ENCODE assay signal across 24 cellular contexts in genomic region chr22:39115570-39115969, GRCh38. TPM values are rescaled to one million over a fixed set of nuclear protein-coding genes. Genes with fewer than 3 reads are reported as not detected.
DNase-seq lines count a peak whose midpoint lies in the region; ATAC-seq and TF ChIP-seq lines count a peak whose summit lies in the region.
"Had no signal": no experiment of that assay in that cellular context is flagged by ENCODE, and none has a peak within 500 bp of the region (broad histone marks: within the 10 kb centered on the region; RNA-seq: fewer than 3 reads in every experiment).

No MANE protein-coding gene starts in this region.

- H3K27me3 ChIP-seq in Loucy (ENCODE audit: insufficient read depth, low read length, poor library complexity, severe bottlenecking) (no peaks in the 10 kb centered on the region), GM23248 (replicated peaks; ENCODE audit: insufficient read depth) (peaks cover 22% of the 10 kb centered on the region), body of pancreas (no peaks in the 10 kb centered on the region)

- no peaks in the 10 kb centered on the region for H3K27me3 Mint-ChIP-seq in activated CD4-positive, alpha-beta T cell treated with anti-CD3 and anti-CD28 coated beads, Interleukin-2, amount 10 ng/mL, durations not matched to agents 24 days and 14 days
- no peaks in the 10 kb centered on the region for H3K27me3 Mint-ChIP-seq in activated T-helper 2 cell treated with anti-CD3 and anti-CD28 coated beads, Interferon-gamma antibody, Interleukin-2, Interleukin-4, amounts not matched to agents 10 μg/mL and 5 μg/mL and 100 μg/mL, durations not matched to agents 14 hours and 24 hours and 36 hours (ENCODE audit: low read depth)
- no peaks in the 10 kb centered on the region for H3K27me3 Mint-ChIP-seq in natural killer cell treated with Interleukin-12 subunit alpha and Interleukin-12 subunit beta and Interleukin-15 and Interleukin-18, amount 100 ng/mL, for 72 hours

- H3K27ac ChIP-seq in GM23248 (no peak overlapping the region), body of pancreas (no peak overlapping the region)
- H3K27ac ChIP-seq: coronary artery, VCaP had no signal

- intact Hi-C loops in activated CD4-positive, alpha-beta T cell treated with anti-CD3 and anti-CD28 coated beads, Interleukin-2, amount 10 ng/mL, durations not matched to agents 24 days and 14 days (cut with micrococcal nuclease): loop anchor here (10.0 kb wide), 1 partner anchor 411 kb away; the partner anchor contains the start of genes GTPBP1 and JOSD1
- intact Hi-C loops in activated T-helper 2 cell treated with anti-CD3 and anti-CD28 coated beads, Interferon-gamma antibody, Interleukin-2, Interleukin-4, amounts not matched to agents 10 μg/mL and 5 μg/mL and 100 μg/mL, durations not matched to agents 14 hours and 24 hours and 36 hours (cut with micrococcal nuclease): loop anchor here (5.0 kb wide), 1 partner anchor 173 kb away; no protein-coding TSS in a partner anchor
- intact Hi-C loops in body of pancreas (cut with DNase I): no loop called here

- H3K9ac ChIP-seq in Loucy (ENCODE audit: low read depth, low read length, poor library complexity, severe bottlenecking) (no peak overlapping the region), GM23248 (no peak overlapping the region)

- H3K4me3 ChIP-seq in Loucy (ENCODE audit: low read length, poor library complexity, severe bottlenecking): no peak overlapping the region
- no peak overlapping the region for H3K4me3 ChIP-seq in GM23248
- no peak overlapping the region for H3K4me3 ChIP-seq in body of pancreas
- H3K4me3 ChIP-seq: coronary artery had no signal

- in situ Hi-C loops in GM23248 (cut with MboI): loop anchor here (10.0 kb wide), 1 partner anchor 241 kb away; the partner anchor contains the start of gene CBX6

- H3K4me1 ChIP-seq in Loucy (ENCODE audit: insufficient read depth, low read length, poor library complexity, severe bottlenecking) (peaks cover 17% of the 10 kb centered on the region), GM23248 (ENCODE audit: insufficient read depth) (no peaks in the 10 kb centered on the region), body of pancreas (no peaks in the 10 kb centered on the region)

- H3K4me1 Mint-ChIP-seq in activated CD4-positive, alpha-beta T cell treated with anti-CD3 and anti-CD28 coated beads, Interleukin-2, amount 10 ng/mL, durations not matched to agents 24 days and 14 days: peaks cover 40% of the 10 kb centered on the region
- H3K4me1 Mint-ChIP-seq in activated T-helper 2 cell treated with anti-CD3 and anti-CD28 coated beads, Interferon-gamma antibody, Interleukin-2, Interleukin-4, amounts not matched to agents 10 μg/mL and 5 μg/mL and 100 μg/mL, durations not matched to agents 14 hours and 24 hours and 36 hours (ENCODE audit: low read depth): peaks cover 48% of the 10 kb centered on the region
- peaks cover 47 to 53% of the 10 kb centered on the region in 2 donors for H3K4me1 Mint-ChIP-seq in natural killer cell treated with Interleukin-12 subunit alpha and Interleukin-12 subunit beta and Interleukin-15 and Interleukin-18, amount 100 ng/mL, for 72 hours (ENCODE audit: low read depth in 2 of 2)

- ATAC-seq in natural killer cell treated with Interleukin-12 subunit alpha and Interleukin-12 subunit beta and Interleukin-15 and Interleukin-18, amount 100 ng/mL, for 72 hours: no peak
- ATAC-seq in body of pancreas: no peak
- ATAC-seq: Panc1 had no signal

- no peak for DNase-seq in activated CD4-positive, alpha-beta T cell treated with anti-CD3 and anti-CD28 coated beads, Interleukin-2, amount 10 ng/mL, durations not matched to agents 24 days and 14 days
- DNase-seq in activated CD4-positive, alpha-beta T cell treated with anti-CD3 and anti-CD28 coated beads, Interleukin-2, amount 50 U/mL, for 1 hour: no peak
- no peak for DNase-seq in activated T-helper 2 cell treated with anti-CD3 and anti-CD28 coated beads, Interferon-gamma antibody, Interleukin-2, Interleukin-4, amounts not matched to agents 10 μg/mL and 5 μg/mL and 100 μg/mL, durations not matched to agents 14 hours and 24 hours and 36 hours (ENCODE audit: low spot score)
- DNase-seq in natural killer cell treated with Interleukin-12 subunit alpha and Interleukin-12 subunit beta and Interleukin-15 and Interleukin-18, amount 100 ng/mL, for 72 hours (ENCODE audit: low spot score): no peak
- DNase-seq in GM23248: no peak
- no peak for DNase-seq in body of pancreas
- DNase-seq in GM19238 (ENCODE audit: insufficient read length, low spot score): no peak
- DNase-seq: 8988T; activated CD4-positive, alpha-beta T cell treated with anti-CD3 and anti-CD28 coated beads, Interleukin-2, amount 50 U/mL, for 48 hours; EL; Kasumi-1; kidney glomerular epithelial cell; NCI-H1048; NCI-H2029; NCI-H446 treated with DMSO at 0.1 percent for 48 hours; retina; stimulated activated CD4-positive, alpha-beta T cell treated with anti-CD3 and anti-CD28 coated beads, Interleukin-2, amount 100 ng/mL, for 48 hours; trophoblast cell had no signal

- TF ChIP-seq POLR2A in body of pancreas (IDR thresholded peaks at IDR 0.05): no peak

- peak overlapping the region; percentile 70 for H3K27ac Mint-ChIP-seq in activated CD4-positive, alpha-beta T cell treated with anti-CD3 and anti-CD28 coated beads, Interleukin-2, amount 10 ng/mL, durations not matched to agents 24 days and 14 days
- peak overlapping the region; percentile 56 for H3K27ac Mint-ChIP-seq in activated T-helper 2 cell treated with anti-CD3 and anti-CD28 coated beads, Interferon-gamma antibody, Interleukin-2, Interleukin-4, amounts not matched to agents 10 μg/mL and 5 μg/mL and 100 μg/mL, durations not matched to agents 14 hours and 24 hours and 36 hours
- H3K27ac Mint-ChIP-seq in natural killer cell treated with Interleukin-12 subunit alpha and Interleukin-12 subunit beta and Interleukin-15 and Interleukin-18, amount 100 ng/mL, for 72 hours: peak overlapping the region; percentile 93 to 98
- H3K27ac Mint-ChIP-seq: T-helper 1 cell treated with Interleukin-12 subunit alpha and Interleukin-12 subunit beta and Interleukin-4 antibody, amounts not matched to agents 30 μg/mL and 1 μg/mL, for 36 hours had no signal

- H3K79me2 ChIP-seq in Loucy (ENCODE audit: insufficient read depth, low read length): no peaks in the 10 kb centered on the region
- no peaks in the 10 kb centered on the region for H3K79me2 ChIP-seq in GM23248 (ENCODE audit: insufficient read depth)

- 88 to 95% methylated on average over 2 of the region's 2 CpGs for WGBS in GM23248 (ENCODE audit: low coverage in 1 of 2, low lambda C conversion rate in 2 of 2, missing lambda C conversion rate in 2 of 2), 2 experiments
- 93 to 94% methylated on average over 2 of the region's 2 CpGs for WGBS in body of pancreas, 2 donors

- H2AFZ ChIP-seq in Loucy (ENCODE audit: low read length): 0 out of 2 replicates have a peak overlapping the region, but pooled peaks have one; percentile 36
- no peak overlapping the region for H2AFZ ChIP-seq in GM23248

- H3K36me3 ChIP-seq in Loucy (ENCODE audit: insufficient read depth, low read length): no peaks in the 10 kb centered on the region
- H3K36me3 ChIP-seq in GM23248 (ENCODE audit: low read depth): no peaks in the 10 kb centered on the region
- H3K36me3 ChIP-seq in body of pancreas (replicated peaks in 1 of 2; ENCODE audit: insufficient read depth in 1 of 2, low read depth in 2 of 2): no peaks in the 10 kb centered on the region

- no peak overlapping the region for H3K4me2 ChIP-seq in Loucy (ENCODE audit: low read depth, low read length, poor library complexity, severe bottlenecking)
- H3K4me2 ChIP-seq in GM23248 (ENCODE audit: unreplicated experiment): no peak overlapping the region

- no peaks in the 10 kb centered on the region for H3K9me2 ChIP-seq in Loucy (replicated peaks; ENCODE audit: low read depth, low read length)
- no peaks in the 10 kb centered on the region for H3K9me2 ChIP-seq in GM23248 (ENCODE audit: insufficient read depth)

- H4K20me1 ChIP-seq in Loucy (ENCODE audit: insufficient read depth, low read length, poor library complexity, severe bottlenecking) (no peaks in the 10 kb centered on the region), GM23248 (ENCODE audit: insufficient read depth) (no peaks in the 10 kb centered on the region)

- peak overlapping the region; percentile 4 for H3K4me3 Mint-ChIP-seq in activated CD4-positive, alpha-beta T cell treated with anti-CD3 and anti-CD28 coated beads, Interleukin-2, amount 10 ng/mL, durations not matched to agents 24 days and 14 days
- no peak overlapping the region for H3K4me3 Mint-ChIP-seq in activated T-helper 2 cell treated with anti-CD3 and anti-CD28 coated beads, Interferon-gamma antibody, Interleukin-2, Interleukin-4, amounts not matched to agents 10 μg/mL and 5 μg/mL and 100 μg/mL, durations not matched to agents 14 hours and 24 hours and 36 hours (ENCODE audit: low read depth)
- H3K4me3 Mint-ChIP-seq in natural killer cell treated with Interleukin-12 subunit alpha and Interleukin-12 subunit beta and Interleukin-15 and Interleukin-18, amount 100 ng/mL, for 72 hours: peak overlapping the region; percentile 3
- H3K4me3 Mint-ChIP-seq: T-helper 1 cell treated with Interleukin-12 subunit alpha and Interleukin-12 subunit beta and Interleukin-4 antibody, amounts not matched to agents 30 μg/mL and 1 μg/mL, for 36 hours had no signal

- no peaks in the 10 kb centered on the region for H3K36me3 Mint-ChIP-seq in activated CD4-positive, alpha-beta T cell treated with anti-CD3 and anti-CD28 coated beads, Interleukin-2, amount 10 ng/mL, durations not matched to agents 24 days and 14 days (ENCODE audit: low read depth)
- H3K36me3 Mint-ChIP-seq in activated T-helper 2 cell treated with anti-CD3 and anti-CD28 coated beads, Interferon-gamma antibody, Interleukin-2, Interleukin-4, amounts not matched to agents 10 μg/mL and 5 μg/mL and 100 μg/mL, durations not matched to agents 14 hours and 24 hours and 36 hours (ENCODE audit: low read depth): no peaks in the 10 kb centered on the region
- H3K36me3 Mint-ChIP-seq in natural killer cell treated with Interleukin-12 subunit alpha and Interleukin-12 subunit beta and Interleukin-15 and Interleukin-18, amount 100 ng/mL, for 72 hours: no peaks in the 10 kb centered on the region

- H3K9me3 ChIP-seq in Loucy (ENCODE audit: insufficient read depth, low read depth, low read length) (no peaks in the 10 kb centered on the region), GM23248 (ENCODE audit: low read depth) (no peaks in the 10 kb centered on the region), body of pancreas (no peaks in the 10 kb centered on the region)

- no peaks in the 10 kb centered on the region for H3K9me3 Mint-ChIP-seq in activated CD4-positive, alpha-beta T cell treated with anti-CD3 and anti-CD28 coated beads, Interleukin-2, amount 10 ng/mL, durations not matched to agents 24 days and 14 days
- no peaks in the 10 kb centered on the region for H3K9me3 Mint-ChIP-seq in activated T-helper 2 cell treated with anti-CD3 and anti-CD28 coated beads, Interferon-gamma antibody, Interleukin-2, Interleukin-4, amounts not matched to agents 10 μg/mL and 5 μg/mL and 100 μg/mL, durations not matched to agents 14 hours and 24 hours and 36 hours
- no peaks in the 10 kb centered on the region for H3K9me3 Mint-ChIP-seq in natural killer cell treated with Interleukin-12 subunit alpha and Interleukin-12 subunit beta and Interleukin-15 and Interleukin-18, amount 100 ng/mL, for 72 hours
- H3K9me3 Mint-ChIP-seq: T-helper 1 cell treated with Interleukin-12 subunit alpha and Interleukin-12 subunit beta and Interleukin-4 antibody, amounts not matched to agents 30 μg/mL and 1 μg/mL, for 36 hours had no signal

- TF ChIP-seq CTCF in Loucy (conservative IDR thresholded peaks at IDR 0.05; ENCODE audit: low read length) (no peak), body of pancreas (IDR thresholded peaks at IDR 0.05) (no peak)

- H3F3A ChIP-seq in Loucy (ENCODE audit: low read depth): no peaks in the 10 kb centered on the region
- no peaks in the 10 kb centered on the region for H3F3A ChIP-seq in GM23248 (ENCODE audit: insufficient read depth)

RNA-seq across cellular contexts. Expression of gene APOBEC3H, which starts 18.5 kb away (rescaled TPM):
- total RNA-seq in activated CD4-positive, alpha-beta T cell treated with anti-CD3 and anti-CD28 coated beads, Interleukin-2, amount 10 ng/mL, durations not matched to agents 24 days and 14 days: 5.8 and 7.6 TPM in 2 replicates
- total RNA-seq in activated T-helper 2 cell treated with anti-CD3 and anti-CD28 coated beads, Interferon-gamma antibody, Interleukin-2, Interleukin-4, amounts not matched to agents 10 μg/mL and 5 μg/mL and 100 μg/mL, durations not matched to agents 14 hours and 24 hours and 36 hours: 7.3 and 8.3 TPM in 2 replicates
- total RNA-seq in natural killer cell treated with Interleukin-12 subunit alpha and Interleukin-12 subunit beta and Interleukin-15 and Interleukin-18, amount 100 ng/mL, for 72 hours: 1 to 10 TPM; 6.2 to 6.9 TPM
- total RNA-seq in GM23248 (2014; rRNA removed; shearing (Covaris generic)): not detected in 2 replicates
- polyA plus RNA-seq in GM23248 (2016; fragmentation: Nextera tagmentation; extraction: Ambion mirVana): not detected in 2 replicates
- total RNA-seq in body of pancreas: not detected
- total RNA-seq: osteocyte had no signal

RNA-seq across cellular contexts. Expression of gene CBX7, which starts 36.9 kb away (rescaled TPM):
- total RNA-seq in activated CD4-positive, alpha-beta T cell treated with anti-CD3 and anti-CD28 coated beads, Interleukin-2, amount 10 ng/mL, durations not matched to agents 24 days and 14 days: 10.8 and 11.6 TPM in 2 replicates
- total RNA-seq in activated T-helper 2 cell treated with anti-CD3 and anti-CD28 coated beads, Interferon-gamma antibody, Interleukin-2, Interleukin-4, amounts not matched to agents 10 μg/mL and 5 μg/mL and 100 μg/mL, durations not matched to agents 14 hours and 24 hours and 36 hours: 11.6 and 11.8 TPM in 2 replicates
- total RNA-seq in natural killer cell treated with Interleukin-12 subunit alpha and Interleukin-12 subunit beta and Interleukin-15 and Interleukin-18, amount 100 ng/mL, for 72 hours: 10 to 100 TPM in 1 of 2 donors, 1 to 10 TPM in 1; 4.9 to 11.1 TPM
- 3.8 and 10.4 TPM in 2 replicates for total RNA-seq in GM23248 (2014; rRNA removed; shearing (Covaris generic))
- 2.5 and 2.9 TPM in 2 replicates for polyA plus RNA-seq in GM23248 (2016; fragmentation: Nextera tagmentation; extraction: Ambion mirVana)
- total RNA-seq in body of pancreas: 10 to 100 TPM; 38.1 to 41.2 TPM

RNA-seq across cellular contexts. Expression of gene APOBEC3G, which starts 38.5 kb away (rescaled TPM):
- total RNA-seq in activated CD4-positive, alpha-beta T cell treated with anti-CD3 and anti-CD28 coated beads, Interleukin-2, amount 10 ng/mL, durations not matched to agents 24 days and 14 days: 47.2 and 48.5 TPM in 2 replicates
- 61.4 and 63.7 TPM in 2 replicates for total RNA-seq in activated T-helper 2 cell treated with anti-CD3 and anti-CD28 coated beads, Interferon-gamma antibody, Interleukin-2, Interleukin-4, amounts not matched to agents 10 μg/mL and 5 μg/mL and 100 μg/mL, durations not matched to agents 14 hours and 24 hours and 36 hours
- total RNA-seq in natural killer cell treated with Interleukin-12 subunit alpha and Interleukin-12 subunit beta and Interleukin-15 and Interleukin-18, amount 100 ng/mL, for 72 hours: 100 to 1,000 TPM; 105 to 169 TPM
- total RNA-seq in GM23248 (2014; rRNA removed; shearing (Covaris generic)): 5.1 and 7.5 TPM in 2 replicates
- 5.2 and 5.4 TPM in 2 replicates for polyA plus RNA-seq in GM23248 (2016; fragmentation: Nextera tagmentation; extraction: Ambion mirVana)
- total RNA-seq in body of pancreas: 1 to 10 TPM; 5.4 to 6.3 TPM
